In the genomic region with DNA sequence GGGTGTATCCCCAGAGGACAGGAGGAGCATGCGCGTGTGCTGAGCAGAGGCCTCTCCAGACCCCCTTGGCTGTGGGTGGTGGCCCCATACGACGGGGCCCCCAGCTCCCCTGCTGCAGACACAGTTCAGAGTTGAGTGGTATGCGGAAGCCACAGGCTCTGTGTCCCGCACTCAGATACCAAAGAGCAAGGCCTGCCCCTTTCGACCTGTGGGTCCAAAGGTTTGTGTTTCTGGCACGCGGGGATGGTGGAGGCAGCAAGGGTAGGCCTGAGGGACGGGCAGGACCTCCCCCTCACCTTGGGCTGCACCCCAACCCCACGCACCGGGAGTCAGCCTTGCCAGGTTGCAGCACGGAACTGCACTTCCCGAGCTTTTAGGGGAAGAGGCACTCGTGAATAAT, we compare ENCODE assay signal across 12 cellular contexts. TPM values are rescaled to one million over a fixed set of nuclear protein-coding genes. Genes with fewer than 3 reads are reported as not detected.
DNase-seq lines count a peak whose midpoint lies in the region; ATAC-seq and TF ChIP-seq lines count a peak whose summit lies in the region.
"Had no signal": no experiment of that assay in that cellular context is flagged by ENCODE, and none has a peak within 500 bp of the region (broad histone marks: within the 10 kb centered on the region; RNA-seq: fewer than 3 reads in every experiment).

A gene (plus strand): TSS at position 328 of the 400 bp plus-strand sequence. CDS start 5,649 bp downstream, outside the sequence.

- RAD21 ChIA-PET in HCT116 (lab: Charles Lee; ENCODE audit: low non-redundant PET in 1 of 2, low total read pairs in 2 of 2, uncharacterized antibody in 2 of 2, unreplicated experiment in 2 of 2): no interaction called here

- TF ChIP-seq POLR2A in HCT116 (IDR thresholded peaks at IDR 0.05; ENCODE audit: borderline replicate concordance, extremely low read depth, insufficient read depth, insufficient read length) (no peak), heart left ventricle (IDR thresholded peaks at IDR 0.05) (no peak)

- H4K20me1 ChIP-seq in HCT116 (ENCODE audit: insufficient read depth): no peaks in the 10 kb centered on the region
- no peaks in the 10 kb centered on the region for H4K20me1 ChIP-seq in osteoblast (ENCODE audit: insufficient read depth, low read length)

- no peak for TF ChIP-seq RAD21 in HCT116 (IDR thresholded peaks at IDR 0.05; ENCODE audit: low read depth)

- POLR2A ChIA-PET in HCT116 (lab: Charles Lee): no interaction called here

- no peaks in the 10 kb centered on the region for H3K9me3 ChIP-seq in HCT116 (ENCODE audit: control insufficient read depth in 1 of 2, insufficient read depth in 1 of 2, low read depth in 1 of 2, low read length in 2 of 2)
- no peaks in the 10 kb centered on the region for H3K9me3 ChIP-seq in WERI-Rb-1 (ENCODE audit: severe bottlenecking)
- no peaks in the 10 kb centered on the region for H3K9me3 ChIP-seq in heart left ventricle
- no peaks in the 10 kb centered on the region for H3K9me3 ChIP-seq in osteoblast (ENCODE audit: low read depth, low read length)
- H3K9me3 ChIP-seq: HAP-1 had no signal

- TF ChIP-seq CTCF in HCT116 (IDR thresholded peaks at IDR 0.05 in 2 of 3, conservative IDR thresholded peaks at IDR 0.05 in 1 of 3; ENCODE audit: borderline replicate concordance in 1 of 3, insufficient read depth in 1 of 3, low read depth in 2 of 3, low read length in 2 of 3): no peak
- no peak for TF ChIP-seq CTCF in WERI-Rb-1 (IDR thresholded peaks at IDR 0.05; ENCODE audit: low read depth, low read length)
- TF ChIP-seq CTCF in heart left ventricle (IDR thresholded peaks at IDR 0.05): no peak
- no peak for TF ChIP-seq CTCF in osteoblast (IDR thresholded peaks at IDR 0.05; ENCODE audit: extremely low read depth, low read depth, low read length)

- no peaks in the 10 kb centered on the region for H3K27me3 ChIP-seq in HCT116 (ENCODE audit: insufficient read depth, low read length)
- H3K27me3 ChIP-seq in WERI-Rb-1 (ENCODE audit: insufficient read depth, low read depth, severe bottlenecking): no peaks in the 10 kb centered on the region
- H3K27me3 ChIP-seq in heart left ventricle: no peaks in the 10 kb centered on the region
- no peaks in the 10 kb centered on the region for H3K27me3 ChIP-seq in osteoblast (ENCODE audit: insufficient read depth, low read length)

- H3K4me3 ChIP-seq in HCT116 (replicated peaks in 1 of 2; ENCODE audit: low read depth in 1 of 2, low read length in 2 of 2): no peak within 1 kb of the TSS
- H3K4me3 ChIP-seq in WERI-Rb-1 (ENCODE audit: low read depth, low read length): peak within 1 kb of the TSS; percentile 29
- H3K4me3 ChIP-seq in heart left ventricle: no peak within 1 kb of the TSS
- no peak within 1 kb of the TSS for H3K4me3 ChIP-seq in osteoblast (ENCODE audit: insufficient read depth, low read length)
- H3K4me3 ChIP-seq: HAP-1 had no signal

- no peak within 1 kb of the TSS for H3K27ac ChIP-seq in HCT116 (ENCODE audit: low read depth, low read length)
- H3K27ac ChIP-seq in WERI-Rb-1: no peak within 1 kb of the TSS
- H3K27ac ChIP-seq in heart left ventricle: no peak within 1 kb of the TSS
- H3K27ac ChIP-seq in osteoblast (ENCODE audit: low read depth, low read length): no peak within 1 kb of the TSS

- H3K9me2 ChIP-seq in HCT116 (ENCODE audit: insufficient read depth): no peaks in the 10 kb centered on the region

- H3K4me2 ChIP-seq in HCT116 (ENCODE audit: low read length): no peak within 1 kb of the TSS
- no peak within 1 kb of the TSS for H3K4me2 ChIP-seq in osteoblast (ENCODE audit: insufficient read depth, low read length)

- intact Hi-C loops in HCT116 (cut with micrococcal nuclease): no loop called here
- intact Hi-C loops in heart left ventricle (cut with DNase I): loop anchor here in 1 of 10 donors (10.0 kb wide), 2 partner anchors 129 to 299 kb away; no protein-coding TSS in a partner anchor

- no peaks in the 10 kb centered on the region for H3K79me2 ChIP-seq in HCT116 (ENCODE audit: insufficient read depth, low read length)
- H3K79me2 ChIP-seq in osteoblast (ENCODE audit: insufficient read depth, low read length): no peaks in the 10 kb centered on the region

- BruUV-seq in HCT116 (replicated peaks; lab: Mats Ljungman, UMichigan): no TSS peak

- H3K36me3 ChIP-seq in HCT116 (ENCODE audit: control insufficient read depth in 1 of 2, insufficient read depth in 2 of 2, low read length in 2 of 2) (no peaks in the 10 kb centered on the region), WERI-Rb-1 (peaks cover 14% of the 10 kb centered on the region), heart left ventricle (peaks cover 0 to 46% (median 0%) of the 10 kb centered on the region in 9 donors), osteoblast (ENCODE audit: insufficient read depth, low read length) (no peaks in the 10 kb centered on the region)
- H3K36me3 ChIP-seq: HAP-1 had no signal

- ATAC-seq in HCT116: no peak
- no peak for ATAC-seq in heart left ventricle
- no peak for ATAC-seq in GM21515 (IDR thresholded peaks at IDR 0.05; ENCODE audit: unreplicated experiment)
- ATAC-seq in GM21360 (IDR thresholded peaks at IDR 0.05; ENCODE audit: unreplicated experiment): no peak
- ATAC-seq in HG02798 (IDR thresholded peaks at IDR 0.05; ENCODE audit: poor library complexity, unreplicated experiment): no peak
- ATAC-seq: stimulated activated memory B cell treated with anti-CD40 and anti-IgM and Interleukin-4, amounts not matched to agents 10 μg/mL and 1 μg/mL and 100 μg/mL, for 72 hours had no signal

- CTCF ChIA-PET in HCT116 (lab: Charles Lee): no interaction called here

- 72 to 86% (median 78%) methylated on average over 10 to 15 of the region's 15 CpGs for WGBS in heart left ventricle, 4 donors

- no peak within 1 kb of the TSS for H3K9ac ChIP-seq in HCT116 (ENCODE audit: low read length)

- H2AFZ ChIP-seq in HCT116 (ENCODE audit: low read depth, low read length, poor library complexity, severe bottlenecking) (no peak within 1 kb of the TSS), osteoblast (ENCODE audit: low read length) (no peak within 1 kb of the TSS)

- DNase-seq in HCT116 (ENCODE audit: low read depth, low spot score) (no peak), WERI-Rb-1 (no peak), heart left ventricle (no peak), osteoblast (ENCODE audit: insufficient read length, low spot score, missing footprints) (peak; percentile 38)
- DNase-seq: activated effector memory CD4-positive, alpha-beta T cell treated with anti-CD3 and anti-CD28 coated beads, Interleukin-2, amount 50 U/mL, for 16 hours; cortex of kidney; NCI-H2081 treated with DMSO at 0.1 percent for 48 hours had no signal

- no peaks in the 10 kb centered on the region for H3K4me1 ChIP-seq in HCT116 (ENCODE audit: control insufficient read depth in 1 of 2, insufficient read depth in 2 of 2, low read length in 2 of 2)
- no peaks in the 10 kb centered on the region for H3K4me1 ChIP-seq in heart left ventricle
- no peaks in the 10 kb centered on the region for H3K4me1 ChIP-seq in osteoblast (ENCODE audit: insufficient read depth, low read length)
- H3K4me1 ChIP-seq: HAP-1 had no signal

TF ChIP-seq in HCT116, 20 proteins besides CTCF, POLR2A, EP300 and RAD21:
- TF ChIP-seq, protein P1, sequence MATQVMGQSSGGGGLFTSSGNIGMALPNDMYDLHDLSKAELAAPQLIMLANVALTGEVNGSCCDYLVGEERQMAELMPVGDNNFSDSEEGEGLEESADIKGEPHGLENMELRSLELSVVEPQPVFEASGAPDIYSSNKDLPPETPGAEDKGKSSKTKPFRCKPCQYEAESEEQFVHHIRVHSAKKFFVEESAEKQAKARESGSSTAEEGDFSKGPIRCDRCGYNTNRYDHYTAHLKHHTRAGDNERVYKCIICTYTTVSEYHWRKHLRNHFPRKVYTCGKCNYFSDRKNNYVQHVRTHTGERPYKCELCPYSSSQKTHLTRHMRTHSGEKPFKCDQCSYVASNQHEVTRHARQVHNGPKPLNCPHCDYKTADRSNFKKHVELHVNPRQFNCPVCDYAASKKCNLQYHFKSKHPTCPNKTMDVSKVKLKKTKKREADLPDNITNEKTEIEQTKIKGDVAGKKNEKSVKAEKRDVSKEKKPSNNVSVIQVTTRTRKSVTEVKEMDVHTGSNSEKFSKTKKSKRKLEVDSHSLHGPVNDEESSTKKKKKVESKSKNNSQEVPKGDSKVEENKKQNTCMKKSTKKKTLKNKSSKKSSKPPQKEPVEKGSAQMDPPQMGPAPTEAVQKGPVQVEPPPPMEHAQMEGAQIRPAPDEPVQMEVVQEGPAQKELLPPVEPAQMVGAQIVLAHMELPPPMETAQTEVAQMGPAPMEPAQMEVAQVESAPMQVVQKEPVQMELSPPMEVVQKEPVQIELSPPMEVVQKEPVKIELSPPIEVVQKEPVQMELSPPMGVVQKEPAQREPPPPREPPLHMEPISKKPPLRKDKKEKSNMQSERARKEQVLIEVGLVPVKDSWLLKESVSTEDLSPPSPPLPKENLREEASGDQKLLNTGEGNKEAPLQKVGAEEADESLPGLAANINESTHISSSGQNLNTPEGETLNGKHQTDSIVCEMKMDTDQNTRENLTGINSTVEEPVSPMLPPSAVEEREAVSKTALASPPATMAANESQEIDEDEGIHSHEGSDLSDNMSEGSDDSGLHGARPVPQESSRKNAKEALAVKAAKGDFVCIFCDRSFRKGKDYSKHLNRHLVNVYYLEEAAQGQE (IDR thresholded peaks at IDR 0.05; ENCODE audit: low read depth): no peak
- TF ChIP-seq YY1 (IDR thresholded peaks at IDR 0.05; ENCODE audit: extremely low read depth, insufficient replicate concordance, low read depth, low read length): no peak
- TF ChIP-seq CEBPB (IDR thresholded peaks at IDR 0.05; ENCODE audit: low read depth): no peak
- no peak for TF ChIP-seq EZH2 (IDR thresholded peaks at IDR 0.05)
- no peak for TF ChIP-seq ZFX (IDR thresholded peaks at IDR 0.05)
- TF ChIP-seq SP1 (IDR thresholded peaks at IDR 0.05; ENCODE audit: low read depth): no peak

RNA-seq across cellular contexts. Expression of the gene that starts here (rescaled TPM):
- total RNA-seq in HCT116 (2021; ENCODE audit: unreplicated experiment): 18.1 TPM
- polyA plus RNA-seq in HCT116 (2012): 10.2 TPM in 2 replicates
- total RNA-seq in heart left ventricle: 10 to 100 TPM; 22.7 to 51.4 (median 30.3) TPM
- polyA plus RNA-seq in heart left ventricle: 10 to 100 TPM; 10.7 to 17.1 TPM
- 5.0 and 5.8 TPM in 2 replicates for total RNA-seq in osteoblast
